In genomic region chr11:33773399-33774355, GRCh38 we compare ENCODE assay signal across 8 cellular contexts. TPM values are rescaled to one million over a fixed set of nuclear protein-coding genes. Genes with fewer than 3 reads are reported as not detected.
DNase-seq lines count a peak whose midpoint lies in the region; ATAC-seq and TF ChIP-seq lines count a peak whose summit lies in the region.

No MANE protein-coding gene starts in this region.

- TF ChIP-seq POLR2A in gastrocnemius medialis (IDR thresholded peaks at IDR 0.05) = no peak

- peaks cover 15% of the 10 kb centered on the region for H3K36me3 ChIP-seq in RWPE2 (ENCODE audit: low read depth)
- H3K36me3 ChIP-seq in ascending aorta = peaks cover 1 to 8% of the 10 kb centered on the region in 2 donors
- H3K36me3 ChIP-seq in iPS DF 6.9 (ENCODE audit: control insufficient read depth, insufficient read depth, low read length) = no peaks in the 10 kb centered on the region
- H3K36me3 ChIP-seq in gastrocnemius medialis = peaks cover 0 to 5% of the 10 kb centered on the region in 2 donors

- ATAC-seq in GM18858 (IDR thresholded peaks at IDR 0.05; ENCODE audit: unreplicated experiment) (peak; percentile 2), HG03097 (IDR thresholded peaks at IDR 0.05; ENCODE audit: low FRiP score, unreplicated experiment) (peak; percentile 36), RWPE2 (ENCODE audit: low read depth) (peak; percentile 14), gastrocnemius medialis (peak; percentile 59 to 65)

- H3K4me3 ChIP-seq in AG04449 (ENCODE audit: low read depth, low read length) = peak overlapping the region; percentile 85
- H3K4me3 ChIP-seq in RWPE2 (ENCODE audit: severe bottlenecking) = peak overlapping the region; percentile 77
- peak overlapping the region; percentile 85 to 90 for H3K4me3 ChIP-seq in ascending aorta
- H3K4me3 ChIP-seq in iPS DF 6.9 (ENCODE audit: low read length) = peak overlapping the region; percentile 83
- H3K4me3 ChIP-seq in gastrocnemius medialis = peak overlapping the region; percentile 91 to 98 (median 96)

- POLR2A ChIA-PET in AG04449 (lab: Yijun Ruan, JAX) = interaction anchor here (0.6 to 1.2 kb wide), 2 partner anchors 20 to 38 kb away, joined by 4 to 6 read pairs; no protein-coding TSS in a partner anchor

- H3K27ac ChIP-seq in RWPE2 (ENCODE audit: poor library complexity, severe bottlenecking) (peak overlapping the region; percentile 40), ascending aorta (peak overlapping the region; percentile 87 to 89), iPS DF 6.9 (ENCODE audit: low read length) (no peak overlapping the region), gastrocnemius medialis (peak overlapping the region; percentile 93 to 96 (median 93))

- TF ChIP-seq CTCF in AG04449 (IDR thresholded peaks at IDR 0.05; ENCODE audit: insufficient read depth, low read length, missing control alignments) (no peak), RWPE2 (IDR thresholded peaks at IDR 0.05; ENCODE audit: poor library complexity, severe bottlenecking) (no peak), ascending aorta (IDR thresholded peaks at IDR 0.05) (no peak), gastrocnemius medialis (IDR thresholded peaks at IDR 0.05 in 4 of 5, conservative IDR thresholded peaks at IDR 0.05 in 1 of 5) (peak in 2 of 5 experiments; percentile 13 to 19)

- intact Hi-C loops in ascending aorta (cut with DNase I) (loop anchor here (2.0 to 10.0 kb wide), 3 partner anchors 37 to 1189 kb away; partner anchors contain the start of genes CD59 and EIF3M), gastrocnemius medialis (cut with DNase I; ENCODE audit: low total_unique reads) (loop anchor here (1.0 to 10.0 kb wide), 4 partner anchors 21 to 1144 kb away; partner anchors contain the start of genes APIP, CAPRIN1, NAT10 and PDHX)

- in situ Hi-C loops in gastrocnemius medialis (cut with MboI; ENCODE audit: low sequenced_read_pairs in 4 of 4) = loop anchor here in 2 of 4 donors (25.0 kb wide), 1 partner anchor 611 kb away; the partner anchor contains the start of gene CSTF3 (in 2 of the 2)

- CTCF ChIA-PET in AG04449 (lab: Yijun Ruan, JAX) = interaction anchor here (0.6 to 12.5 kb wide), 9 partner anchors 12 to 58 kb away, joined by 3 to 116 read pairs (median 4); no protein-coding TSS in a partner anchor

- H3K9me3 ChIP-seq in RWPE2 (ENCODE audit: severe bottlenecking) (no peaks in the 10 kb centered on the region), ascending aorta (no peaks in the 10 kb centered on the region), iPS DF 6.9 (ENCODE audit: control insufficient read depth, insufficient read depth, low read length) (no peaks in the 10 kb centered on the region), gastrocnemius medialis (no peaks in the 10 kb centered on the region)

- WGBS in iPS DF 6.9 (ENCODE audit: insufficient coverage, insufficient read length) = no CpG with 5 or more reads among the region's 53 CpGs

- H3K27me3 ChIP-seq in RWPE2 (ENCODE audit: insufficient read depth, poor library complexity, severe bottlenecking) (no peaks in the 10 kb centered on the region), ascending aorta (no peaks in the 10 kb centered on the region), iPS DF 6.9 (ENCODE audit: control insufficient read depth, insufficient read depth, low read length) (peaks cover 3% of the 10 kb centered on the region; the same call in 1 of the 2 replicates), gastrocnemius medialis (no peaks in the 10 kb centered on the region)

- peaks cover 22% of the 10 kb centered on the region for H3K4me1 ChIP-seq in RWPE2 (ENCODE audit: insufficient read depth, poor library complexity, severe bottlenecking)
- H3K4me1 ChIP-seq in ascending aorta = peaks cover 7 to 26% of the 10 kb centered on the region in 2 donors
- H3K4me1 ChIP-seq in iPS DF 6.9 (ENCODE audit: control insufficient read depth, insufficient read depth, low read length) = peaks cover 6% of the 10 kb centered on the region
- H3K4me1 ChIP-seq in gastrocnemius medialis = peaks cover 27 to 32% of the 10 kb centered on the region in 2 donors

- DNase-seq in AG04449 (ENCODE audit: low read depth, low spot score) (no peak), RWPE2 (ENCODE audit: low spot score) (no peak), ascending aorta (ENCODE audit: low spot score in 2 of 2) (no peak), iPS DF 6.9 (ENCODE audit: low read depth, low spot score) (no peak), gastrocnemius medialis (no peak), NOMO-1 treated with DMSO at 0.1 percent for 48 hours (lab: John Stamatoyannopoulos, UW; ENCODE audit: unreplicated experiment) (no peak)

RNA-seq across cellular contexts. Expression of gene FBXO3, which starts 0.6 kb away (rescaled TPM):
- 11.8 TPM for total RNA-seq in ascending aorta
- 10 to 100 TPM; 31.2 to 45.8 (median 33.4) TPM for total RNA-seq in gastrocnemius medialis

RNA-seq across cellular contexts. Expression of gene CD59, which starts 37.5 kb away (rescaled TPM):
- 637 TPM for total RNA-seq in ascending aorta
- total RNA-seq in gastrocnemius medialis = 100 to 1,000 TPM; 476 to 717 (median 695) TPM

Comparison
In these comparisons a context has a peak if more than half of its experiments do, and no peak if none do; other contexts are left out.
1. ATAC-seq: peak in every context shown above with its lines; median percentile 62 in gastrocnemius medialis; 36 in HG03097; 14 in RWPE2; 2 in GM18858.